8 cellular contexts compared by ENCODE assay signal in genomic region chr15:92811514-92811913, GRCh38.
DNase-seq lines count a peak whose midpoint lies in the region; ATAC-seq, FAIRE-seq and TF ChIP-seq lines count a peak whose summit lies in the region.

No MANE protein-coding gene starts in this region.

- DNase-seq in HL-60 (ENCODE audit: low read depth in 1 of 2, low spot score in 1 of 2): no peak
- DNase-seq in NCI-H345 treated with DMSO at 0.1 percent for 48 hours (lab: John Stamatoyannopoulos, UW; ENCODE audit: unreplicated experiment): peak; percentile 48
- DNase-seq in dorsolateral prefrontal cortex: peak in 1 of 10 donors; percentile 23
- peak in 4 of 6 donors; percentile 55 to 78 (median 68) for DNase-seq in pancreas
- no peak for DNase-seq in GM12891 (ENCODE audit: insufficient read length, low spot score)
- DNase-seq in epidermal melanocyte (ENCODE audit: insufficient read length, low spot score): no peak

- H3K36me3 ChIP-seq in pancreas: no peaks in the 10 kb centered on the region

- H3K4me3 ChIP-seq in HL-60 (replicated peaks; ENCODE audit: insufficient read depth, low read length) (no peak overlapping the region), dorsolateral prefrontal cortex (peak overlapping the region in 55 of 59 donors; percentile 5 to 95 (median 73)), pancreas (peak overlapping the region in 2 of 4 donors; percentile 46 to 57)

- TF ChIP-seq POLR2A in GM12891 (IDR thresholded peaks at IDR 0.05; ENCODE audit: low read depth, low read length): no peak

- WGBS in pancreas, 2 donors: 8 to 10% methylated on average over 4 of the region's 4 CpGs

- H3K27me3 ChIP-seq in HL-60 (ENCODE audit: insufficient read depth, poor library complexity, severe bottlenecking) (no peaks in the 10 kb centered on the region), dorsolateral prefrontal cortex (no peaks in the 10 kb centered on the region), pancreas (no peaks in the 10 kb centered on the region)

- H3K27ac ChIP-seq in HL-60 (replicated peaks) (peak overlapping the region; percentile 97), dorsolateral prefrontal cortex (peak overlapping the region; percentile 96 to 100 (median 100)), pancreas (peak overlapping the region; percentile 97 to 99 (median 98))

- H3K4me1 ChIP-seq in pancreas: peaks cover 0 to 21% (median 13%) of the 10 kb centered on the region in 3 donors

- peak; percentile 39 for FAIRE-seq in pancreas (lab: Jason Lieb, UNC)
- no peak for FAIRE-seq in GM12891 (lab: Jason Lieb, UNC)

- intact Hi-C loops in dorsolateral prefrontal cortex (cut with DNase I) (loop anchor here in 1 of 2 donors (1.0 kb wide), 1 partner anchor 8 kb away; no protein-coding TSS in a partner anchor), pancreas (cut with DNase I) (loop anchor here in 1 of 3 donors (10.0 kb wide), 1 partner anchor 63 kb away; no protein-coding TSS in a partner anchor)

- no peaks in the 10 kb centered on the region for H3K9me3 ChIP-seq in pancreas

- ATAC-seq in pancreas (peak; percentile 29 to 55 (median 46)), HG03196 (IDR thresholded peaks at IDR 0.05; ENCODE audit: unreplicated experiment) (no peak), HG03045 (IDR thresholded peaks at IDR 0.05; ENCODE audit: unreplicated experiment) (no peak)

- TF ChIP-seq CTCF in HL-60 (IDR thresholded peaks at IDR 0.05; ENCODE audit: insufficient read depth, low read length) (no peak), dorsolateral prefrontal cortex (IDR thresholded peaks at IDR 0.05 in 54 of 56, conservative IDR thresholded peaks at IDR 0.05 in 2 of 56; ENCODE audit: low read depth in 1 of 56, partially characterized antibody in 56 of 56) (no peak), pancreas (IDR thresholded peaks at IDR 0.05) (no peak)

TF ChIP-seq in GM12891, 5 proteins besides CTCF, POLR2A, EP300 and RAD21:
- TF ChIP-seq TAF1 (IDR thresholded peaks at IDR 0.05; ENCODE audit: low read depth, low read length): no peak
- TF ChIP-seq SPI1 (IDR thresholded peaks at IDR 0.05; ENCODE audit: low read depth, low read length): no peak
- TF ChIP-seq POU2F2 (IDR thresholded peaks at IDR 0.05; ENCODE audit: low read depth, low read length): no peak
- no peak for TF ChIP-seq PAX5 (IDR thresholded peaks at IDR 0.05; ENCODE audit: insufficient read depth, low read length, severe bottlenecking)
- no peak for TF ChIP-seq POLR2AphosphoS5 (IDR thresholded peaks at IDR 0.05; ENCODE audit: low read depth, low read length)

Comparison
In these comparisons a context has a peak if more than half of its experiments do, and no peak if none do; other contexts are left out.
1. DNase-seq: peak in NCI-H345 treated with DMSO at 0.1 percent for 48 hours (single experiment) and pancreas (4 of 6); none in HL-60 (0 of 2), GM12891 (single experiment) and epidermal melanocyte (single experiment).
2. ATAC-seq: peak in pancreas (4 of 4); none in HG03196 (single experiment) and HG03045 (single experiment).
3. Peak in every context shown above with its lines, with median percentiles within 50 percentile points of each other: H3K27ac ChIP-seq.